In genomic region chr10:123885406-123886164, GRCh38 we compare ENCODE assay signal across 25 cellular contexts. TPM values are rescaled to one million over a fixed set of nuclear protein-coding genes. Genes with fewer than 3 reads are reported as not detected.
A peak's percentile ranks its signal among the peaks of the same experiment; 100 is the strongest.
DNase-seq lines count a peak whose midpoint lies in the region; ATAC-seq and TF ChIP-seq lines count a peak whose summit lies in the region.
"Had no signal": no experiment of that assay in that cellular context is flagged by ENCODE, and none has a peak within 500 bp of the region (broad histone marks: within the 10 kb centered on the region; RNA-seq: fewer than 3 reads in every experiment).

No MANE protein-coding gene starts in this region.

- in situ Hi-C loops in transverse colon (cut with MboI; ENCODE audit: low pct_ligation_motif_present in 1 of 4, low pct_unique_long_range_greater_than_20kb in 1 of 4, low sequenced_read_pairs in 3 of 4), result no loop called here

- H3K4me1 ChIP-seq in right atrium auricular region, result peaks cover 0 to 4% of the 10 kb centered on the region in 2 donors
- H3K4me1 ChIP-seq in transverse colon, result peaks cover 0 to 13% (median 4%) of the 10 kb centered on the region in 4 donors
- H3K4me1 ChIP-seq: lower lobe of right lung, parathyroid adenoma, SJSA1, upper lobe of right lung had no signal

- TF ChIP-seq POLR2A in transverse colon (IDR thresholded peaks at IDR 0.05) (no peak), GM18505 (IDR thresholded peaks at IDR 0.05; ENCODE audit: borderline replicate concordance, extremely low read depth, insufficient read depth, insufficient read length) (no peak)

- H3K27me3 ChIP-seq in right atrium auricular region, result no peaks in the 10 kb centered on the region
- H3K27me3 ChIP-seq in transverse colon, result peaks cover 1% of the 10 kb centered on the region
- H3K27me3 ChIP-seq: SJSA1, upper lobe of right lung had no signal

- ATAC-seq in left ventricle myocardium superior (no peak), sciatic nerve (peak; percentile 64), GM18505 (IDR thresholded peaks at IDR 0.05; ENCODE audit: unreplicated experiment) (no peak), GM18858 (IDR thresholded peaks at IDR 0.05; ENCODE audit: unreplicated experiment) (no peak)
- ATAC-seq: activated T-helper 17 cell treated with anti-CD3 and anti-CD28 coated beads, Interleukin-2, amount 50 U/mL, for 72 hours; CD8-positive, alpha-beta T cell; HepG2; lower lobe of right lung; stimulated activated naive CD8-positive, alpha-beta T cell treated with anti-CD3 and anti-CD28 coated beads, Interleukin-15, Interleukin-2, amounts not matched to agents 100 U/mL and 50 U/mL, for 24 hours; T-cell; upper lobe of right lung had no signal

- TF ChIP-seq EP300 in transverse colon (IDR thresholded peaks at IDR 0.05; ENCODE audit: low read depth), result no peak

- H3K9me3 ChIP-seq in right atrium auricular region (no peaks in the 10 kb centered on the region), transverse colon (no peaks in the 10 kb centered on the region)
- H3K9me3 ChIP-seq: lower lobe of right lung, SJSA1, upper lobe of right lung had no signal

- H3K36me3 ChIP-seq in right atrium auricular region (no peaks in the 10 kb centered on the region), transverse colon (no peaks in the 10 kb centered on the region)
- H3K36me3 ChIP-seq: cardiac muscle cell, lower lobe of right lung, SJSA1, upper lobe of right lung had no signal

- WGBS in transverse colon (ENCODE audit: low coverage in 1 of 2), 2 donors, result 15 to 38% methylated on average over 4 to 6 of the region's 6 CpGs

- intact Hi-C loops in left ventricle myocardium superior (cut with micrococcal nuclease) (no loop called here), sciatic nerve (cut with DNase I) (no loop called here), transverse colon (cut with DNase I; ENCODE audit: low total_unique reads) (loop anchor here (5.0 kb wide), 1 partner anchor 113 kb away; no protein-coding TSS in a partner anchor)

- no peak overlapping the region for H3K4me3 ChIP-seq in right atrium auricular region
- H3K4me3 ChIP-seq in transverse colon, result no peak overlapping the region
- H3K4me3 ChIP-seq: cardiac muscle cell, lower lobe of right lung, SJSA1, upper lobe of right lung had no signal

- TF ChIP-seq CTCF in right atrium auricular region (IDR thresholded peaks at IDR 0.05) (no peak), transverse colon (IDR thresholded peaks at IDR 0.05) (no peak)

- DNase-seq in right atrium auricular region (ENCODE audit: low spot score) (peak; percentile 71), left ventricle myocardium superior (no peak), globus pallidus (ENCODE audit: low spot score) (peak; percentile 24), sciatic nerve (ENCODE audit: low spot score) (no peak), transverse colon (no peak), LoVo (ENCODE audit: low spot score) (no peak)
- DNase-seq: activated CD4-positive, alpha-beta memory T cell treated with anti-CD3 and anti-CD28 coated beads, Interleukin-2, amount 10 ng/mL, durations not matched to agents 7 days and 5 days; CD8-positive, alpha-beta T cell; Karpas-422; lower lobe of right lung; NCI-H1694 treated with DMSO at 0.1 percent for 48 hours; NCI-H524; stimulated activated naive CD8-positive, alpha-beta T cell treated with anti-CD3 and anti-CD28 coated beads, Interleukin-15, Interleukin-2, amounts not matched to agents 100 U/mL and 50 U/mL, for 24 hours; T-cell; upper lobe of right lung had no signal

- peak overlapping the region; percentile 8 to 22 for H3K27ac ChIP-seq in right atrium auricular region
- peak overlapping the region; percentile 20 to 53 (median 42) for H3K27ac ChIP-seq in transverse colon
- H3K27ac ChIP-seq: cardiac muscle cell, lower lobe of right lung, parathyroid adenoma, SJSA1, upper lobe of right lung had no signal

RNA-seq across cellular contexts. Expression of gene CPXM2, which starts 6.0 kb away (rescaled TPM):
- 1 to 10 TPM; 8.3 to 8.5 TPM for total RNA-seq in right atrium auricular region
- 4.1 TPM for total RNA-seq in left ventricle myocardium superior
- 81.6 TPM for total RNA-seq in sciatic nerve
- total RNA-seq in transverse colon, result 10 to 100 TPM in 3 of 4 donors, 1 to 10 TPM in 1; 7.8 to 19.1 (median 13.0) TPM
- total RNA-seq: A673; activated CD4-positive, alpha-beta memory T cell treated with anti-CD3 and anti-CD28 coated beads, Interleukin-2, amount 10 ng/mL, durations not matched to agents 7 days and 5 days; activated T-helper 17 cell treated with anti-CD3 and anti-CD28 coated beads, Interleukin-2, amount 50 U/mL, for 72 hours; B cell; CD8-positive, alpha-beta T cell; H4; HepG2; SJSA1; T-cell had no signal

Comparison
In these comparisons a context has a peak if more than half of its experiments do, and no peak if none do; other contexts are left out.
1. DNase-seq: peak in right atrium auricular region (single experiment) and globus pallidus (single experiment); none in left ventricle myocardium superior (single experiment), sciatic nerve (single experiment), transverse colon (single experiment) and LoVo (single experiment).